30 cellular contexts compared by ENCODE assay signal in genomic region chr17:6297960-6298359, GRCh38.
"Had no signal": no experiment of that assay in that cellular context is flagged by ENCODE, and none has a peak within 500 bp of the region (broad histone marks: within the 10 kb centered on the region; RNA-seq: fewer than 3 reads in every experiment).

No MANE protein-coding gene starts in this region.

- H3K9ac ChIP-seq: neural progenitor cell had no signal

- H3K27me3 ChIP-seq: hepatocyte, neural progenitor cell, ovary, upper lobe of right lung had no signal

- H3K36me3 ChIP-seq: heart left ventricle, lower lobe of right lung, neural progenitor cell, ovary, prostate gland, suprapubic skin, thoracic aorta, tibial artery, upper lobe of right lung had no signal

- H3K4me2 ChIP-seq: hepatocyte, neural progenitor cell had no signal

- H2AFZ ChIP-seq: hepatocyte, neural progenitor cell had no signal

- H3K4me3 ChIP-seq: heart left ventricle, hepatocyte, lower lobe of right lung, neural progenitor cell, ovary, prostate gland, skin epidermis, suprapubic skin, thoracic aorta, tibial artery, upper lobe of right lung had no signal

- H3K4me1 ChIP-seq: heart left ventricle, lower lobe of right lung, neural progenitor cell, prostate gland, suprapubic skin, tibial artery, upper lobe of right lung had no signal

- H3K27ac ChIP-seq: heart left ventricle, hepatocyte, lower lobe of right lung, neural progenitor cell, ovary, prostate gland, skin epidermis, suprapubic skin, thoracic aorta, tibial artery, upper lobe of right lung had no signal

- DNase-seq: heart left ventricle; kidney glomerular epithelial cell; left cardiac atrium; left ventricle myocardium superior; lower lobe of right lung; mammary epithelial cell; mesenchymal stem cell; naive B cell; natural killer cell; nephron progenitor cell; ovary; retina; right cardiac atrium; stimulated activated CD4-positive, alpha-beta T cell treated with anti-CD3 and anti-CD28 coated beads, Interleukin-12 subunit alpha, Interleukin-12 subunit beta, amount 100 ng/mL, for 4 hours; stimulated activated CD4-positive, alpha-beta T cell treated with anti-CD3 and anti-CD28 coated beads, Interleukin-15, amount 100 ng/mL, for 24 hours; stimulated activated CD4-positive, alpha-beta T cell treated with anti-CD3 and anti-CD28 coated beads, Interleukin-2, amount 100 ng/mL, for 24 hours; stimulated activated CD4-positive, alpha-beta T cell treated with anti-CD3 and anti-CD28 coated beads, Interleukin-4, amount 100 ng/mL, for 24 hours; stimulated activated naive CD4-positive, alpha-beta T cell; tibial artery; trophoblast cell; upper lobe of right lung had no signal

- H3K9me3 ChIP-seq: heart left ventricle, lower lobe of right lung, ovary, prostate gland, suprapubic skin, thoracic aorta, tibial artery, upper lobe of right lung had no signal

- ATAC-seq: heart left ventricle; left cardiac atrium; left lobe of liver; left ventricle myocardium superior; lower lobe of right lung; natural killer cell; right cardiac atrium; sciatic nerve; stimulated activated effector memory CD8-positive, alpha-beta T cell treated with anti-CD3 and anti-CD28 coated beads, Interleukin-12 subunit alpha, Interleukin-12 subunit beta, amount 100 ng/mL, for 72 hours; upper lobe of right lung had no signal
